30 cellular contexts compared by ENCODE assay signal in the genomic region with DNA sequence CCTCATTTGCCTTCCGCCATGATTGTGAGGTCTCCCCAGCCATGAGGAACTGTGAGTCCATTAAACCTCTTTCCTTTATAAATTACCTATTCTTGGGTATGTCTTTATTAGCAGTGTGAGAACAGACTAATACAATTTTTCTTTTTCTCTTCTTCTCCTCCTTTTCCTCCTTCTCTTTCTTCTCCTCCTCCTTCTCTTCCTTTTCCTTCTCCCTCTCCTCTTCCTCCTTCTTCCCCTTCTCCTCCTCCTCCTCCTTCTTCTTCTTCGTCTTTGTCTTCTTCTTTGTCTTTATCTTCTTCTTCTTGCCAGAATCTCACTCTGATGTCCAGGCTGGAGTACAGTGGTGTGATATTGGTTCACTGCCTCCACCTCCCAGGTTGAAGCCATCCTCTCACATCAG. TPM values are rescaled to one million over a fixed set of nuclear protein-coding genes. Genes with fewer than 3 reads are reported as not detected.
"Had no signal": no experiment of that assay in that cellular context is flagged by ENCODE, and none has a peak within 500 bp of the region (broad histone marks: within the 10 kb centered on the region; RNA-seq: fewer than 3 reads in every experiment).

No MANE protein-coding gene starts in this region.

- H3K4me3 Mint-ChIP-seq: activated CD4-positive, alpha-beta memory T cell treated with anti-CD3 and anti-CD28 coated beads, Interleukin-2, amount 10 ng/mL, durations not matched to agents 7 days and 5 days; activated CD4-positive, alpha-beta T cell treated with anti-CD3 and anti-CD28 coated beads, Interleukin-2, amount 10 ng/mL, durations not matched to agents 7 days and 5 days; activated naive CD8-positive, alpha-beta T cell; activated T-cell treated with anti-CD3 and anti-CD28 coated beads, Interleukin-2, amount 50 U/mL, for 24 hours; activated T-helper 17 cell treated with anti-CD3 and anti-CD28 coated beads, Interleukin-2, amount 50 U/mL, for 72 hours; central memory CD8-positive, alpha-beta T cell; dendritic cell treated with granulocyte-macrophage colony-stimulating factor and Interleukin-4, amounts not matched to agents 40 ng/mL and 50 ng/mL, for 4 days had no signal

- H3K36me3 ChIP-seq: brain microvascular endothelial cell, esophagus muscularis mucosa, gastrocnemius medialis, heart left ventricle had no signal

- ATAC-seq: activated T-helper 17 cell treated with anti-CD3 and anti-CD28 coated beads, Interleukin-2, amount 50 U/mL, for 72 hours; foreskin keratinocyte; gastrocnemius medialis; heart left ventricle had no signal

- H3K9me3 Mint-ChIP-seq: activated CD4-positive, alpha-beta memory T cell treated with anti-CD3 and anti-CD28 coated beads, Interleukin-2, amount 10 ng/mL, durations not matched to agents 7 days and 5 days; activated CD4-positive, alpha-beta T cell treated with anti-CD3 and anti-CD28 coated beads, Interleukin-2, amount 10 ng/mL, durations not matched to agents 7 days and 5 days; activated T-cell treated with anti-CD3 and anti-CD28 coated beads, Interleukin-2, amount 50 U/mL, for 24 hours; central memory CD8-positive, alpha-beta T cell; dendritic cell treated with granulocyte-macrophage colony-stimulating factor and Interleukin-4, amounts not matched to agents 40 ng/mL and 50 ng/mL, for 4 days had no signal

- H3K4me3 ChIP-seq: coronary artery, dorsolateral prefrontal cortex, esophagus muscularis mucosa, gastrocnemius medialis, heart left ventricle had no signal

- H3K27ac Mint-ChIP-seq: activated CD4-positive, alpha-beta memory T cell treated with anti-CD3 and anti-CD28 coated beads, Interleukin-2, amount 10 ng/mL, durations not matched to agents 7 days and 5 days; activated CD4-positive, alpha-beta T cell treated with anti-CD3 and anti-CD28 coated beads, Interleukin-2, amount 10 ng/mL, durations not matched to agents 7 days and 5 days; activated naive CD8-positive, alpha-beta T cell; activated T-cell treated with anti-CD3 and anti-CD28 coated beads, Interleukin-2, amount 50 U/mL, for 24 hours; activated T-helper 17 cell treated with anti-CD3 and anti-CD28 coated beads, Interleukin-2, amount 50 U/mL, for 72 hours; dendritic cell treated with granulocyte-macrophage colony-stimulating factor and Interleukin-4, amounts not matched to agents 40 ng/mL and 50 ng/mL, for 4 days had no signal

- DNase-seq: activated CD4-positive, alpha-beta memory T cell treated with anti-CD3 and anti-CD28 coated beads, Interleukin-2, amount 10 ng/mL, durations not matched to agents 7 days and 5 days; activated CD4-positive, alpha-beta T cell treated with anti-CD3 and anti-CD28 coated beads for 1 hour; activated CD4-positive, alpha-beta T cell treated with anti-CD3 and anti-CD28 coated beads for 4 hours; activated CD4-positive, alpha-beta T cell treated with anti-CD3 and anti-CD28 coated beads, Interleukin-2, amount 10 ng/mL, durations not matched to agents 7 days and 5 days; activated CD4-positive, alpha-beta T cell treated with anti-CD3 and anti-CD28 coated beads, Interleukin-2, amount 50 U/mL, for 4 hours; activated CD4-positive, CD25-positive, alpha-beta regulatory T cell; activated CD8-positive, alpha-beta memory T cell treated with anti-CD3 and anti-CD28 coated beads, Interleukin-2, amount 50 U/mL, for 48 hours; activated effector memory CD4-positive, alpha-beta T cell treated with Interleukin-2 at 50 U/mL for 16 hours; activated gamma-delta T cell treated with Interleukin-2 at 50 U/mL for 16 hours; activated naive CD4-positive, alpha-beta T cell treated with anti-CD3 and anti-CD28 coated beads, Interleukin-2, amount 50 U/mL, for 16 hours; activated naive CD4-positive, alpha-beta T cell treated with Interleukin-2 at 50 U/mL for 16 hours; activated T-cell treated with anti-CD3 and anti-CD28 coated beads for 4 hours; activated T-cell treated with anti-CD3 and anti-CD28 coated beads, Interleukin-2, amount 50 U/mL, for 24 hours; amniotic stem cell; anterior cingulate cortex; brain microvascular endothelial cell; dorsolateral prefrontal cortex; effector memory CD4-positive, alpha-beta T cell; erythroblast; foreskin keratinocyte; gastrocnemius medialis; glutamatergic neuron; heart left ventricle; T-helper 2 cell had no signal

- H3K4me1 ChIP-seq: esophagus muscularis mucosa, gastrocnemius medialis, heart left ventricle had no signal

- H3K9me3 ChIP-seq: esophagus muscularis mucosa, gastrocnemius medialis, heart left ventricle had no signal

- H3K27me3 ChIP-seq: brain microvascular endothelial cell, foreskin keratinocyte had no signal

- H3K27ac ChIP-seq: brain microvascular endothelial cell, coronary artery, dorsolateral prefrontal cortex, esophagus muscularis mucosa, foreskin keratinocyte, gastrocnemius medialis, heart left ventricle had no signal

- H3K4me1 Mint-ChIP-seq: activated CD4-positive, alpha-beta T cell treated with anti-CD3 and anti-CD28 coated beads, Interleukin-2, amount 10 ng/mL, durations not matched to agents 7 days and 5 days; activated T-helper 17 cell treated with anti-CD3 and anti-CD28 coated beads, Interleukin-2, amount 50 U/mL, for 72 hours had no signal

- H3K36me3 Mint-ChIP-seq: activated naive CD8-positive, alpha-beta T cell had no signal

RNA-seq across cellular contexts. Expression of gene SKA1, which starts 20.2 kb away (rescaled TPM):
- total RNA-seq: esophagus muscularis mucosa had no signal
